Comparison of ENCODE assay signal across 8 cellular contexts in the genomic region with DNA sequence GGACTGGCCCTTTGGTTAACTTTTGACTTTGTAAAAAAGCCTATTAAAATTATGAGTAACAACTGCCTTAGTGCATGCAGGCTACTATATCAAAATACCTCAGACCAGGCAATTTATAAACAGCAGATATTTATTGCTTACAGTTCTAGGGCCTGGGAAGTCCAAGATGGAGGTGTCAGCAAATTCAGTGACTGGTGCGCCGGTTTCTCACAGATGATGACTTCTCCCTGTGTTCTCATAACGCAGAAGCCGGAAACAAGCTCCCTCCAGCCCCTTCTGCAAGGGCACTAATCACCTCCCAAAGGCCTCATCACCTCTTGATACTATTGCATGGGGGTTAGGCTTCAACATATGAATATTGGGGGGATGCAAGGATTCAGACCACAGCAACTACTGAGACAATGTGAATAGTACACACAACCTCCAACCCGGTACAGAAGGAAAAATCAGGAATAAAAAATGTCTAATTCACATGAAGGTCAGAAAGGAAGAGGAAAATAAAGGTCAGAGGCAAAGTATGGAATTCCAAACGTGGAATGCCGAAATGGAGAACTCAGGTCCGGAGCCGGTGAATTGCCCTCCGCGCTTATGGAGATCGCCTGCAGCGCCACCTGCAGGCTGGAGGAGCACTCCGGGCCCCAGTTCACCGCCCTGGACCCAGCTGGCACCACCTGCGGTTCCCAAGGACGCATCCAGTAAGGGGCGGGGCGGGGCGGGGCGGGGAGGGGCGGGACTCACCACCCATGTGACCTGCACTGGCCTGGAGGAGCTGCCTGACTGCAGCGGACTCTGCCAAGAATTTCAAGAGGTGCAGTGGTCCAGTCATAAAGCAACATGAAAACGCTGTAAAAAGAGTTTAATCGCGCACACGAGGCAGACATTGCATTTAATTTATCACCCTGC.
DNase-seq lines count a peak whose midpoint lies in the region; ATAC-seq and TF ChIP-seq lines count a peak whose summit lies in the region.

No MANE protein-coding gene starts in this region.

- no peaks in the 10 kb centered on the region; the same call in 1 of the 2 replicates for H3K27me3 ChIP-seq in Panc1 (ENCODE audit: control insufficient read depth, insufficient read depth, low read length)

- H3K4me3 Mint-ChIP-seq in activated CD8-positive, alpha-beta memory T cell treated with anti-CD3 and anti-CD28 coated beads, Interleukin-2, amount 10 ng/mL, durations not matched to agents 7 days and 5 days: no peak overlapping the region
- no peak overlapping the region for H3K4me3 Mint-ChIP-seq in stimulated activated effector memory CD8-positive, alpha-beta T cell treated with anti-CD3 and anti-CD28 coated beads, Interleukin-12 subunit alpha, Interleukin-12 subunit beta, amount 100 ng/mL, for 72 hours

- H3K36me3 ChIP-seq in Panc1 (ENCODE audit: control insufficient read depth, insufficient read depth, low read length): no peaks in the 10 kb centered on the region

- ATAC-seq in activated CD8-positive, alpha-beta memory T cell treated with anti-CD3 and anti-CD28 coated beads, Interleukin-2, amount 10 ng/mL, durations not matched to agents 7 days and 5 days: peak; percentile 55
- ATAC-seq in Panc1: peak; percentile 88
- ATAC-seq in Right ventricle myocardium superior (ENCODE audit: poor library complexity): peak; percentile 78
- peak; percentile 73 for ATAC-seq in stimulated activated effector memory CD8-positive, alpha-beta T cell treated with anti-CD3 and anti-CD28 coated beads, Interleukin-12 subunit alpha, Interleukin-12 subunit beta, amount 100 ng/mL, for 72 hours
- ATAC-seq in GM21423 (IDR thresholded peaks at IDR 0.05; ENCODE audit: unreplicated experiment): no peak
- ATAC-seq in GM18517 (IDR thresholded peaks at IDR 0.05; ENCODE audit: unreplicated experiment): no peak

- no peak overlapping the region for H3K27ac ChIP-seq in Panc1 (ENCODE audit: low read length)

- no peak overlapping the region for H3K4me3 ChIP-seq in Panc1 (ENCODE audit: low read depth in 2 of 2, low read length in 2 of 2)

- intact Hi-C loops in Panc1 (cut with micrococcal nuclease; ENCODE audit: unreplicated experiment) (no loop called here), Right ventricle myocardium superior (cut with DNase I) (no loop called here)

- no peaks in the 10 kb centered on the region for H3K4me1 Mint-ChIP-seq in activated CD8-positive, alpha-beta memory T cell treated with anti-CD3 and anti-CD28 coated beads, Interleukin-2, amount 10 ng/mL, durations not matched to agents 7 days and 5 days
- H3K4me1 Mint-ChIP-seq in stimulated activated effector memory CD8-positive, alpha-beta T cell treated with anti-CD3 and anti-CD28 coated beads, Interleukin-12 subunit alpha, Interleukin-12 subunit beta, amount 100 ng/mL, for 72 hours: no peaks in the 10 kb centered on the region

- TF ChIP-seq CTCF in Panc1 (IDR thresholded peaks at IDR 0.05): peak; percentile 85

- peaks cover 22% of the 10 kb centered on the region for H3K27me3 Mint-ChIP-seq in activated CD8-positive, alpha-beta memory T cell treated with anti-CD3 and anti-CD28 coated beads, Interleukin-2, amount 10 ng/mL, durations not matched to agents 7 days and 5 days

- no peaks in the 10 kb centered on the region for H3K36me3 Mint-ChIP-seq in activated CD8-positive, alpha-beta memory T cell treated with anti-CD3 and anti-CD28 coated beads, Interleukin-2, amount 10 ng/mL, durations not matched to agents 7 days and 5 days
- no peaks in the 10 kb centered on the region for H3K36me3 Mint-ChIP-seq in stimulated activated effector memory CD8-positive, alpha-beta T cell treated with anti-CD3 and anti-CD28 coated beads, Interleukin-12 subunit alpha, Interleukin-12 subunit beta, amount 100 ng/mL, for 72 hours

- H3K4me1 ChIP-seq in Panc1 (ENCODE audit: control insufficient read depth, insufficient read depth, low read length): no peaks in the 10 kb centered on the region

- in situ Hi-C loops in Panc1 (cut with HindIII; ENCODE audit: low pct_unique_long_range_greater_than_20kb, low sequenced_read_pairs): no loop called here

- POLR2A ChIA-PET in Panc1 (lab: Charles Lee): interaction anchor here (0.6 kb wide), 1 partner anchor 74 kb away, joined by 3 read pairs; no protein-coding TSS in a partner anchor

- no TSS peak for BruUV-seq in Panc1 (replicated peaks; lab: Mats Ljungman, UMichigan)

- H3K9me3 Mint-ChIP-seq in activated CD8-positive, alpha-beta memory T cell treated with anti-CD3 and anti-CD28 coated beads, Interleukin-2, amount 10 ng/mL, durations not matched to agents 7 days and 5 days (ENCODE audit: low read depth): peaks cover 2% of the 10 kb centered on the region
- peaks cover 16% of the 10 kb centered on the region for H3K9me3 Mint-ChIP-seq in stimulated activated effector memory CD8-positive, alpha-beta T cell treated with anti-CD3 and anti-CD28 coated beads, Interleukin-12 subunit alpha, Interleukin-12 subunit beta, amount 100 ng/mL, for 72 hours

- no peaks in the 10 kb centered on the region for H3K9me3 ChIP-seq in Panc1 (ENCODE audit: control insufficient read depth, insufficient read depth, low read depth, low read length)

- peak; percentile 51 for DNase-seq in activated CD8-positive, alpha-beta memory T cell treated with anti-CD3 and anti-CD28 coated beads, Interleukin-2, amount 10 ng/mL, durations not matched to agents 7 days and 5 days
- no peak for DNase-seq in activated CD8-positive, alpha-beta memory T cell treated with anti-CD3 and anti-CD28 coated beads, Interleukin-2, amount 50 U/mL, for 4 hours
- DNase-seq in Panc1 (ENCODE audit: low read depth, low spot score): no peak
- peak; percentile 50 for DNase-seq in Right ventricle myocardium superior
- no peak for DNase-seq in stimulated activated effector memory CD8-positive, alpha-beta T cell treated with anti-CD3 and anti-CD28 coated beads, Interleukin-12 subunit alpha, Interleukin-12 subunit beta, amount 100 ng/mL, for 72 hours (ENCODE audit: low spot score in 2 of 2)
- DNase-seq in amniotic stem cell (lab: John Stamatoyannopoulos, UW): no peak

- H3K27ac Mint-ChIP-seq in activated CD8-positive, alpha-beta memory T cell treated with anti-CD3 and anti-CD28 coated beads, Interleukin-2, amount 10 ng/mL, durations not matched to agents 7 days and 5 days: no peak overlapping the region
- H3K27ac Mint-ChIP-seq in stimulated activated effector memory CD8-positive, alpha-beta T cell treated with anti-CD3 and anti-CD28 coated beads, Interleukin-12 subunit alpha, Interleukin-12 subunit beta, amount 100 ng/mL, for 72 hours: no peak overlapping the region

- CTCF ChIA-PET in activated CD8-positive, alpha-beta memory T cell treated with anti-CD3 and anti-CD28 coated beads, Interleukin-2, amount 10 ng/mL, durations not matched to agents 7 days and 5 days (lab: Charles Lee): no interaction called here
- CTCF ChIA-PET in Panc1 (lab: Charles Lee): interaction anchor here (0.5 kb wide), 1 partner anchor 329 kb away, joined by 4 read pairs; no protein-coding TSS in a partner anchor

Comparison
In these comparisons a context has a peak if more than half of its experiments do, and no peak if none do; other contexts are left out.
1. DNase-seq: peak in activated CD8-positive, alpha-beta memory T cell treated with anti-CD3 and anti-CD28 coated beads, Interleukin-2, amount 10 ng/mL, durations not matched to agents 7 days and 5 days (single experiment) and Right ventricle myocardium superior (single experiment); none in activated CD8-positive, alpha-beta memory T cell treated with anti-CD3 and anti-CD28 coated beads, Interleukin-2, amount 50 U/mL, for 4 hours (single experiment), Panc1 (single experiment), stimulated activated effector memory CD8-positive, alpha-beta T cell treated with anti-CD3 and anti-CD28 coated beads, Interleukin-12 subunit alpha, Interleukin-12 subunit beta, amount 100 ng/mL, for 72 hours (0 of 2) and amniotic stem cell (single experiment).
2. ATAC-seq: peak in activated CD8-positive, alpha-beta memory T cell treated with anti-CD3 and anti-CD28 coated beads, Interleukin-2, amount 10 ng/mL, durations not matched to agents 7 days and 5 days (single experiment), Panc1 (single experiment), Right ventricle myocardium superior (single experiment) and stimulated activated effector memory CD8-positive, alpha-beta T cell treated with anti-CD3 and anti-CD28 coated beads, Interleukin-12 subunit alpha, Interleukin-12 subunit beta, amount 100 ng/mL, for 72 hours (single experiment); none in GM21423 (single experiment) and GM18517 (single experiment).